In genomic region chr16:48441863-48442279, GRCh38 we compare ENCODE assay signal across 29 cellular contexts. TPM values are rescaled to one million over a fixed set of nuclear protein-coding genes. Genes with fewer than 3 reads are reported as not detected.
DNase-seq lines count a peak whose midpoint lies in the region; ATAC-seq and TF ChIP-seq lines count a peak whose summit lies in the region.
"Had no signal": no experiment of that assay in that cellular context is flagged by ENCODE, and none has a peak within 500 bp of the region (broad histone marks: within the 10 kb centered on the region; RNA-seq: fewer than 3 reads in every experiment).

No MANE protein-coding gene starts in this region.

- H3K4me1 ChIP-seq in uterus: no peaks in the 10 kb centered on the region
- H3K4me1 ChIP-seq: colonic mucosa, pancreas had no signal

- no peak for TF ChIP-seq POLR2A in uterus (IDR thresholded peaks at IDR 0.05)
- TF ChIP-seq POLR2A in erythroblast (IDR thresholded peaks at IDR 0.05; ENCODE audit: low read length): no peak

- no peaks in the 10 kb centered on the region for H3K36me3 ChIP-seq in uterus
- H3K36me3 ChIP-seq: cardiac muscle cell, colonic mucosa, pancreas, SJSA1 had no signal

- no peak for ATAC-seq in left cardiac atrium
- ATAC-seq: CD8-positive, alpha-beta T cell; pancreas; stimulated activated naive B cell treated with anti-CD40 and anti-IgM and Interleukin-4, amounts not matched to agents 10 μg/mL and 1 μg/mL and 100 μg/mL, for 72 hours had no signal

- H3K27me3 Mint-ChIP-seq in HFFc6 (ENCODE audit: insufficient read depth): peaks cover 14% of the 10 kb centered on the region
- H3K27me3 Mint-ChIP-seq: activated B cell treated with CpG ODN at 0.5 μM for 24 hours; activated naive CD8-positive, alpha-beta T cell treated with anti-CD3 and anti-CD28 coated beads, Interleukin-2, amount 10 ng/mL, durations not matched to agents 7 days and 5 days; activated T-cell treated with anti-CD3 and anti-CD28 coated beads, Interleukin-2, amount 50 U/mL, for 24 hours; stimulated activated naive B cell treated with anti-CD40 and anti-IgM and Interleukin-4, amounts not matched to agents 10 μg/mL and 1 μg/mL and 100 μg/mL, for 72 hours had no signal

- intact Hi-C loops in uterus (cut with DNase I; ENCODE audit: low total_unique reads) (no loop called here), left cardiac atrium (cut with DNase I) (no loop called here)

- DNase-seq in NCI-H345 treated with DMSO at 0.1 percent for 48 hours (lab: John Stamatoyannopoulos, UW; ENCODE audit: unreplicated experiment) (peak; percentile 0), NCI-H345 (lab: John Stamatoyannopoulos, UW) (no peak), NCI-H69 (lab: John Stamatoyannopoulos, UW) (peak; percentile 74), uterus (no peak), HFFc6 (no peak), left cardiac atrium (no peak), erythroblast (lab: John Stamatoyannopoulos, UW) (no peak)
- DNase-seq: activated B cell treated with CpG ODN at 0.5 μM for 24 hours; activated CD4-positive, alpha-beta T cell treated with anti-CD3 and anti-CD28 coated beads, Interleukin-2, amount 50 U/mL, for 1 hour; activated gamma-delta T cell; activated naive CD8-positive, alpha-beta T cell treated with anti-CD3 and anti-CD28 coated beads, Interleukin-2, amount 10 ng/mL, durations not matched to agents 7 days and 5 days; activated T-cell treated with anti-CD3 and anti-CD28 coated beads, Interleukin-2, amount 50 U/mL, for 24 hours; aorta; CD8-positive, alpha-beta T cell; colonic mucosa; DMS 273 treated with DMSO at 0.1 percent for 48 hours; effector CD8-positive, alpha-beta T cell; islet precursor cell; NCI-H1436 treated with DMSO at 0.1 percent for 48 hours; pancreas; stimulated activated naive B cell treated with anti-CD40 and anti-IgM and Interleukin-4, amounts not matched to agents 10 μg/mL and 1 μg/mL and 100 μg/mL, for 72 hours; substantia nigra; T1000 had no signal

- no peaks in the 10 kb centered on the region for H3K27me3 ChIP-seq in uterus
- H3K27me3 ChIP-seq: cardiac muscle cell, colonic mucosa, pancreas, SJSA1 had no signal

- no peaks in the 10 kb centered on the region for H3K9me3 Mint-ChIP-seq in HFFc6
- H3K9me3 Mint-ChIP-seq: activated B cell treated with CpG ODN at 0.5 μM for 24 hours; activated naive CD8-positive, alpha-beta T cell treated with anti-CD3 and anti-CD28 coated beads, Interleukin-2, amount 10 ng/mL, durations not matched to agents 7 days and 5 days; activated T-cell treated with anti-CD3 and anti-CD28 coated beads, Interleukin-2, amount 50 U/mL, for 24 hours; CD8-positive, alpha-beta T cell; neural crest cell; stimulated activated naive B cell treated with anti-CD40 and anti-IgM and Interleukin-4, amounts not matched to agents 10 μg/mL and 1 μg/mL and 100 μg/mL, for 72 hours; type B pancreatic cell had no signal

- H3K4me3 Mint-ChIP-seq in HFFc6: no peak overlapping the region
- H3K4me3 Mint-ChIP-seq: activated B cell treated with CpG ODN at 0.5 μM for 24 hours; activated naive CD8-positive, alpha-beta T cell treated with anti-CD3 and anti-CD28 coated beads, Interleukin-2, amount 10 ng/mL, durations not matched to agents 7 days and 5 days; activated T-cell treated with anti-CD3 and anti-CD28 coated beads, Interleukin-2, amount 50 U/mL, for 24 hours; CD8-positive, alpha-beta T cell; neural crest cell; stimulated activated naive B cell treated with anti-CD40 and anti-IgM and Interleukin-4, amounts not matched to agents 10 μg/mL and 1 μg/mL and 100 μg/mL, for 72 hours; type B pancreatic cell had no signal

- no peak for TF ChIP-seq CTCF in VCaP (conservative IDR thresholded peaks at IDR 0.05)
- TF ChIP-seq CTCF in uterus (IDR thresholded peaks at IDR 0.05): no peak
- TF ChIP-seq CTCF in HFFc6 (IDR thresholded peaks at IDR 0.05): no peak

- no peaks in the 10 kb centered on the region for H3K36me3 Mint-ChIP-seq in HFFc6 (ENCODE audit: low read depth)
- H3K36me3 Mint-ChIP-seq: activated naive CD8-positive, alpha-beta T cell treated with anti-CD3 and anti-CD28 coated beads, Interleukin-2, amount 10 ng/mL, durations not matched to agents 7 days and 5 days; CD8-positive, alpha-beta T cell; stimulated activated naive B cell treated with anti-CD40 and anti-IgM and Interleukin-4, amounts not matched to agents 10 μg/mL and 1 μg/mL and 100 μg/mL, for 72 hours; type B pancreatic cell had no signal

- no peaks in the 10 kb centered on the region for H3K9me3 ChIP-seq in uterus
- H3K9me3 ChIP-seq: colonic mucosa, pancreas, SJSA1 had no signal

- peaks cover 14% of the 10 kb centered on the region for H3K4me1 Mint-ChIP-seq in HFFc6 (ENCODE audit: low read depth)

- H3K4me3 ChIP-seq in uterus: no peak overlapping the region
- H3K4me3 ChIP-seq: cardiac muscle cell, colonic mucosa, pancreas, SJSA1 had no signal

- no peak overlapping the region for H3K27ac Mint-ChIP-seq in HFFc6
- H3K27ac Mint-ChIP-seq: activated B cell treated with CpG ODN at 0.5 μM for 24 hours; activated naive CD8-positive, alpha-beta T cell treated with anti-CD3 and anti-CD28 coated beads, Interleukin-2, amount 10 ng/mL, durations not matched to agents 7 days and 5 days; activated T-cell treated with anti-CD3 and anti-CD28 coated beads, Interleukin-2, amount 50 U/mL, for 24 hours; CD8-positive, alpha-beta T cell; stimulated activated naive B cell treated with anti-CD40 and anti-IgM and Interleukin-4, amounts not matched to agents 10 μg/mL and 1 μg/mL and 100 μg/mL, for 72 hours; type B pancreatic cell had no signal

- H3K27ac ChIP-seq in VCaP (peak overlapping the region; percentile 13; the same call in 1 of the 2 replicates), uterus (no peak overlapping the region)
- H3K27ac ChIP-seq: cardiac muscle cell, colonic mucosa, epithelial cell of prostate, pancreas, SJSA1 had no signal

RNA-seq across cellular contexts. Expression of gene SIAH1, which starts 56.7 kb away (rescaled TPM):
- total RNA-seq in uterus (10 to 100 TPM; 28.2 to 79.4 (median 41.6) TPM), left cardiac atrium (10 to 100 TPM; 11.6 to 18.0 TPM)
- 10 to 100 TPM in 4 of 6 experiments, 1 to 10 TPM in 2; 8.8 to 11.9 (median 10.2) TPM for total RNA-seq in HFFc6 (2021; fragmentation: NEBNext Ultra II Directional; extraction: Animal tissue kit (Norgen Biotek cat#: 25700))

Comparison
In these comparisons a context has a peak if more than half of its experiments do, and no peak if none do; other contexts are left out.
1. DNase-seq: peak in NCI-H345 treated with DMSO at 0.1 percent for 48 hours (single experiment) and NCI-H69 (single experiment); none in NCI-H345 (single experiment), uterus (0 of 2), HFFc6 (single experiment), left cardiac atrium (single experiment) and erythroblast (0 of 2).